19 cellular contexts compared by ENCODE assay signal in genomic region chrX:15143825-15144121, GRCh38.
DNase-seq lines count a peak whose midpoint lies in the region; ATAC-seq and TF ChIP-seq lines count a peak whose summit lies in the region.
"Had no signal": no experiment of that assay in that cellular context is flagged by ENCODE, and none has a peak within 500 bp of the region (broad histone marks: within the 10 kb centered on the region; RNA-seq: fewer than 3 reads in every experiment).

No MANE protein-coding gene starts in this region.

- no peak overlapping the region for H3K27ac ChIP-seq in RWPE2 (ENCODE audit: poor library complexity, severe bottlenecking)
- H3K27ac ChIP-seq: A549, C4-2B, HL-60, KMS-11, RWPE1 had no signal

- peak; percentile 3 for TF ChIP-seq CTCF in RWPE2 (IDR thresholded peaks at IDR 0.05; ENCODE audit: poor library complexity, severe bottlenecking)

- H3K36me3 ChIP-seq in H7 (replicated peaks; ENCODE audit: control insufficient read depth, insufficient read depth, low read length): no peaks in the 10 kb centered on the region
- no peaks in the 10 kb centered on the region for H3K36me3 ChIP-seq in RWPE2 (ENCODE audit: low read depth)

- no peaks in the 10 kb centered on the region for H3K36me3 Mint-ChIP-seq in activated CD8-positive, alpha-beta memory T cell treated with anti-CD3 and anti-CD28 coated beads, Interleukin-2, amount 10 ng/mL, durations not matched to agents 7 days and 5 days
- H3K36me3 Mint-ChIP-seq: CD8-positive, alpha-beta T cell; IgD-negative memory B cell had no signal

- peaks cover 16% of the 10 kb centered on the region for H3K4me1 Mint-ChIP-seq in activated CD8-positive, alpha-beta memory T cell treated with anti-CD3 and anti-CD28 coated beads, Interleukin-2, amount 10 ng/mL, durations not matched to agents 7 days and 5 days

- no peaks in the 10 kb centered on the region for H3K4me1 ChIP-seq in RWPE2 (ENCODE audit: insufficient read depth, poor library complexity, severe bottlenecking)
- H3K4me1 ChIP-seq: A549 had no signal

- no peak for ATAC-seq in RWPE2 (ENCODE audit: low read depth)
- ATAC-seq in activated CD8-positive, alpha-beta memory T cell treated with anti-CD3 and anti-CD28 coated beads, Interleukin-2, amount 10 ng/mL, durations not matched to agents 7 days and 5 days: no peak

- H3K9me3 ChIP-seq in RWPE2 (ENCODE audit: severe bottlenecking): no peaks in the 10 kb centered on the region
- H3K9me3 ChIP-seq: A549 had no signal

- CTCF ChIA-PET in activated CD8-positive, alpha-beta memory T cell treated with anti-CD3 and anti-CD28 coated beads, Interleukin-2, amount 10 ng/mL, durations not matched to agents 7 days and 5 days (lab: Charles Lee): interaction anchor here (1.2 to 1.8 kb wide), 4 partner anchors 8 to 99 kb away, joined by 3 to 6 read pairs (median 4); no protein-coding TSS in a partner anchor

- H3K4me3 ChIP-seq in H7 (ENCODE audit: insufficient read depth, low read depth, low read length) (no peak overlapping the region), RWPE2 (ENCODE audit: severe bottlenecking) (no peak overlapping the region)
- H3K4me3 ChIP-seq: A549 had no signal

- no peak overlapping the region for H3K4me3 Mint-ChIP-seq in activated CD8-positive, alpha-beta memory T cell treated with anti-CD3 and anti-CD28 coated beads, Interleukin-2, amount 10 ng/mL, durations not matched to agents 7 days and 5 days
- H3K4me3 Mint-ChIP-seq: B cell had no signal

- in situ Hi-C loops in ACHN (cut with HindIII; ENCODE audit: low pct_ligation_motif_present, low pct_unique_long_range_greater_than_20kb, low sequenced_read_pairs): no loop called here

- peaks cover 8% of the 10 kb centered on the region for H3K27me3 Mint-ChIP-seq in activated CD8-positive, alpha-beta memory T cell treated with anti-CD3 and anti-CD28 coated beads, Interleukin-2, amount 10 ng/mL, durations not matched to agents 7 days and 5 days
- H3K27me3 Mint-ChIP-seq: B cell, IgD-negative memory B cell had no signal

- no peak overlapping the region for H3K27ac Mint-ChIP-seq in activated CD8-positive, alpha-beta memory T cell treated with anti-CD3 and anti-CD28 coated beads, Interleukin-2, amount 10 ng/mL, durations not matched to agents 7 days and 5 days
- H3K27ac Mint-ChIP-seq: B cell; IgD-negative memory B cell; T-helper 2 cell treated with Interferon-gamma antibody and Interleukin-4, amounts not matched to agents 5 μg/mL and 100 μg/mL, for 36 hours had no signal

- no peaks in the 10 kb centered on the region for H3K27me3 ChIP-seq in H7 (ENCODE audit: control insufficient read depth, insufficient read depth, low read length)
- no peaks in the 10 kb centered on the region for H3K27me3 ChIP-seq in RWPE2 (ENCODE audit: insufficient read depth, poor library complexity, severe bottlenecking)

- H3K9me3 Mint-ChIP-seq in activated CD8-positive, alpha-beta memory T cell treated with anti-CD3 and anti-CD28 coated beads, Interleukin-2, amount 10 ng/mL, durations not matched to agents 7 days and 5 days (ENCODE audit: low read depth): no peaks in the 10 kb centered on the region
- H3K9me3 Mint-ChIP-seq: CD8-positive, alpha-beta T cell; IgD-negative memory B cell; T-helper 2 cell treated with Interferon-gamma antibody and Interleukin-4, amounts not matched to agents 5 μg/mL and 100 μg/mL, for 36 hours had no signal

- DNase-seq in NCI-H82 (lab: John Stamatoyannopoulos, UW): peak; percentile 18
- no peak for DNase-seq in NCI-H82 treated with DMSO at 0.1 percent for 48 hours (lab: John Stamatoyannopoulos, UW; ENCODE audit: unreplicated experiment)
- DNase-seq in H7: peak; percentile 7
- DNase-seq in RWPE2 (ENCODE audit: low spot score): no peak
- DNase-seq in ACHN: no peak
- no peak for DNase-seq in kidney tubule cell (ENCODE audit: low spot score)
- no peak for DNase-seq in activated CD8-positive, alpha-beta memory T cell treated with anti-CD3 and anti-CD28 coated beads, Interleukin-2, amount 10 ng/mL, durations not matched to agents 7 days and 5 days
- DNase-seq: DMS79 treated with DMSO at 0.1 percent for 48 hours, NCI-H2029 treated with DMSO at 0.1 percent for 48 hours, SHP77 treated with DMSO at 0.1 percent for 48 hours had no signal

Comparison
In these comparisons a context has a peak if more than half of its experiments do, and no peak if none do; other contexts are left out.
1. DNase-seq: peak in NCI-H82 (single experiment) and H7 (single experiment); none in NCI-H82 treated with DMSO at 0.1 percent for 48 hours (single experiment), RWPE2 (single experiment), ACHN (single experiment), kidney tubule cell (single experiment) and activated CD8-positive, alpha-beta memory T cell treated with anti-CD3 and anti-CD28 coated beads, Interleukin-2, amount 10 ng/mL, durations not matched to agents 7 days and 5 days (single experiment).